8 cellular contexts compared by ENCODE assay signal in genomic region chr17:1764274-1764673, GRCh38. TPM values are rescaled to one million over a fixed set of nuclear protein-coding genes. Genes with fewer than 3 reads are reported as not detected.
DNase-seq lines count a peak whose midpoint lies in the region; ATAC-seq and TF ChIP-seq lines count a peak whose summit lies in the region.

No MANE protein-coding gene starts in this region.

- H3K27ac Mint-ChIP-seq in natural killer cell: peak overlapping the region; percentile 85 to 89

- H3K9me3 Mint-ChIP-seq in natural killer cell: no peaks in the 10 kb centered on the region

- no peak for TF ChIP-seq POLR2A in testis (IDR thresholded peaks at IDR 0.05)

- no peaks in the 10 kb centered on the region for H3K9me3 ChIP-seq in KOPT-K1 (ENCODE audit: insufficient read depth, low read length, poor library complexity, severe bottlenecking)
- H3K9me3 ChIP-seq in testis: no peaks in the 10 kb centered on the region

- TF ChIP-seq CTCF in natural killer cell (IDR thresholded peaks at IDR 0.05) (no peak), testis (IDR thresholded peaks at IDR 0.05) (no peak)

- peaks cover 15 to 28% of the 10 kb centered on the region in 2 donors for H3K4me1 Mint-ChIP-seq in natural killer cell

- peak; percentile 68 to 91 (median 70) for ATAC-seq in natural killer cell

- peak overlapping the region; percentile 53 for H3K27ac ChIP-seq in KOPT-K1 (ENCODE audit: low read depth, low read length, poor library complexity, severe bottlenecking)
- peak overlapping the region; percentile 93 for H3K27ac ChIP-seq in testis

- peaks cover 0 to 4% of the 10 kb centered on the region in 2 donors for H3K27me3 Mint-ChIP-seq in natural killer cell (ENCODE audit: low read depth in 2 of 2)

- WGBS in testis, 2 donors: 15 to 19% methylated on average over 11 of the region's 11 CpGs

- H3K27me3 ChIP-seq in testis: no peaks in the 10 kb centered on the region

- peak overlapping the region; percentile 56 to 70 for H3K4me3 ChIP-seq in testis

- DNase-seq in activated CD4-positive, alpha-beta T cell treated with anti-CD3 and anti-CD28 coated beads, Interleukin-2, amount 50 U/mL, for 48 hours: peak; percentile 40 to 51
- DNase-seq in effector CD8-positive, alpha-beta T cell (lab: John Stamatoyannopoulos, UW): peak; percentile 21
- DNase-seq in natural killer cell (peak; percentile 23), testis (peak; percentile 84), hippocampal formation (lab: John Stamatoyannopoulos, UW) (no peak), DMS79 treated with DMSO at 0.1 percent for 48 hours (lab: John Stamatoyannopoulos, UW) (no peak), NCI-H2107 (lab: John Stamatoyannopoulos, UW) (no peak)

- H3K4me1 ChIP-seq in testis: peaks cover 49% of the 10 kb centered on the region

- peak overlapping the region; percentile 59 for H3K4me3 Mint-ChIP-seq in natural killer cell

- H3K36me3 ChIP-seq in KOPT-K1 (ENCODE audit: insufficient read depth, low read length) (no peaks in the 10 kb centered on the region), testis (ENCODE audit: low read depth, missing control alignments) (no peaks in the 10 kb centered on the region)

- H3K36me3 Mint-ChIP-seq in natural killer cell: no peaks in the 10 kb centered on the region

- intact Hi-C loops in natural killer cell (cut with micrococcal nuclease): no loop called here
- intact Hi-C loops in testis (cut with DNase I; ENCODE audit: low total_unique reads): no loop called here

RNA-seq across cellular contexts. Expression of gene SERPINF1, which starts 2.4 kb away (rescaled TPM):
- total RNA-seq in natural killer cell: 1 to 10 TPM in 2 of 3 donors, not detected in 1; 1.0 to 2.1 TPM
- total RNA-seq in testis: 1,000 to 10,000 TPM; 1,211 to 2,317 TPM
- 828 TPM for polyA plus RNA-seq in testis (ENCODE audit: insufficient read depth, low read depth, low replicate concordance)

RNA-seq across cellular contexts. Expression of gene SERPINF2, which starts 21.6 kb away (rescaled TPM):
- total RNA-seq in natural killer cell: under 1 TPM; 0.47 to 0.84 (median 0.48) TPM
- 10 to 100 TPM; 31.7 to 41.9 TPM for total RNA-seq in testis
- polyA plus RNA-seq in testis (ENCODE audit: insufficient read depth, low read depth, low replicate concordance): 15.3 TPM

RNA-seq across cellular contexts. Expression of gene WDR81, which starts 39.8 kb away (rescaled TPM):
- total RNA-seq in natural killer cell: 10 to 100 TPM; 40.8 to 54.2 (median 46.2) TPM
- total RNA-seq in testis: 10 to 100 TPM; 58.4 to 71.4 TPM
- 16.9 TPM for polyA plus RNA-seq in testis (ENCODE audit: insufficient read depth, low read depth, low replicate concordance)

RNA-seq across cellular contexts. Expression of gene TLCD2, which starts 54.1 kb away (rescaled TPM):
- total RNA-seq in natural killer cell (under 1 TPM; 0.18 to 0.28 (median 0.28) TPM), testis (1 to 10 TPM; 1.2 to 2.0 TPM)
- polyA plus RNA-seq in testis (ENCODE audit: insufficient read depth, low read depth, low replicate concordance): 1.1 TPM

Comparison
In these comparisons a context has a peak if more than half of its experiments do, and no peak if none do; other contexts are left out.
1. DNase-seq: peak in activated CD4-positive, alpha-beta T cell treated with anti-CD3 and anti-CD28 coated beads, Interleukin-2, amount 50 U/mL, for 48 hours (2 of 2), effector CD8-positive, alpha-beta T cell (single experiment), natural killer cell (single experiment) and testis (single experiment); none in hippocampal formation (0 of 2), DMS79 treated with DMSO at 0.1 percent for 48 hours (single experiment) and NCI-H2107 (single experiment).
2. RNA of gene SERPINF1, which starts 2.4 kb away (total RNA-seq): 1,211 to 2,317 TPM in testis; 1.0 to 2.1 TPM in natural killer cell; every median in the first group is over 100 times any median in the second.
3. RNA of gene SERPINF2, which starts 21.6 kb away (total RNA-seq): 31.7 to 41.9 TPM in testis; 0.47 to 0.84 TPM in natural killer cell; every median in the first group is over 10 times any median in the second.